Comparison of ENCODE assay signal across 29 cellular contexts in genomic region chr12:115618105-115618504, GRCh38.
"Had no signal": no experiment of that assay in that cellular context is flagged by ENCODE, and none has a peak within 500 bp of the region (broad histone marks: within the 10 kb centered on the region; RNA-seq: fewer than 3 reads in every experiment).

No MANE protein-coding gene starts in this region.

- H3K27me3 ChIP-seq: suprapubic skin, testis, thyroid gland, tibial nerve, upper lobe of left lung, upper lobe of right lung, uterus, vagina had no signal

- H3K27me3 Mint-ChIP-seq: stimulated activated memory B cell treated with anti-CD40 and anti-IgM and Interleukin-4, amounts not matched to agents 10 μg/mL and 1 μg/mL and 100 μg/mL, for 72 hours; type B pancreatic cell had no signal

- H3K36me3 ChIP-seq: stomach, suprapubic skin, thoracic aorta, thyroid gland, tibial artery, tibial nerve, transverse colon, upper lobe of left lung, upper lobe of right lung, uterus, vagina had no signal

- FAIRE-seq: urothelium cell line had no signal

- H3K9me3 ChIP-seq: stomach, suprapubic skin, testis, thoracic aorta, thyroid gland, tibial artery, transverse colon, upper lobe of left lung, upper lobe of right lung, uterus, vagina had no signal

- H3K9me3 Mint-ChIP-seq: type B pancreatic cell had no signal

- H3K4me1 ChIP-seq: stomach, suprapubic skin, testis, thyroid gland, tibial artery, tibial nerve, transverse colon, upper lobe of left lung, upper lobe of right lung, uterus, vagina had no signal

- H3K4me3 Mint-ChIP-seq: stimulated activated effector memory CD8-positive, alpha-beta T cell treated with anti-CD3 and anti-CD28 coated beads, Interleukin-12 subunit alpha, Interleukin-12 subunit beta, amount 100 ng/mL, for 72 hours; stimulated activated memory B cell treated with anti-CD40 and anti-IgM and Interleukin-4, amounts not matched to agents 10 μg/mL and 1 μg/mL and 100 μg/mL, for 72 hours; stimulated activated naive B cell treated with anti-CD40 and anti-IgM and Interleukin-4, amounts not matched to agents 10 μg/mL and 1 μg/mL and 100 μg/mL, for 72 hours; stimulated activated naive CD8-positive, alpha-beta T cell treated with anti-CD3 and anti-CD28 coated beads, Interleukin-15, amount 100 ng/mL, for 72 hours; stimulated activated naive CD8-positive, alpha-beta T cell treated with anti-CD3 and anti-CD28 coated beads, Interleukin-15, Interleukin-2, amounts not matched to agents 100 ng/mL and 50 ng/mL, for 24 hours; type B pancreatic cell had no signal

- H3K27ac Mint-ChIP-seq: stimulated activated effector memory CD8-positive, alpha-beta T cell treated with anti-CD3 and anti-CD28 coated beads, Interleukin-12 subunit alpha, Interleukin-12 subunit beta, amount 100 ng/mL, for 72 hours; stimulated activated memory B cell treated with anti-CD40 and anti-IgM and Interleukin-4, amounts not matched to agents 10 μg/mL and 1 μg/mL and 100 μg/mL, for 72 hours; stimulated activated naive B cell treated with anti-CD40 and anti-IgM and Interleukin-4, amounts not matched to agents 10 μg/mL and 1 μg/mL and 100 μg/mL, for 72 hours; stimulated activated naive CD8-positive, alpha-beta T cell treated with anti-CD3 and anti-CD28 coated beads, Interleukin-15, amount 100 ng/mL, for 72 hours; stimulated activated naive CD8-positive, alpha-beta T cell treated with anti-CD3 and anti-CD28 coated beads, Interleukin-15, Interleukin-2, amounts not matched to agents 100 ng/mL and 50 ng/mL, for 24 hours; type B pancreatic cell had no signal

- H3K36me3 Mint-ChIP-seq: stimulated activated effector memory CD8-positive, alpha-beta T cell treated with anti-CD3 and anti-CD28 coated beads, Interleukin-12 subunit alpha, Interleukin-12 subunit beta, amount 100 ng/mL, for 72 hours; stimulated activated memory B cell treated with anti-CD40 and anti-IgM and Interleukin-4, amounts not matched to agents 10 μg/mL and 1 μg/mL and 100 μg/mL, for 72 hours; stimulated activated naive B cell treated with anti-CD40 and anti-IgM and Interleukin-4, amounts not matched to agents 10 μg/mL and 1 μg/mL and 100 μg/mL, for 72 hours; type B pancreatic cell had no signal

- ATAC-seq: stimulated activated effector memory CD8-positive, alpha-beta T cell treated with anti-CD3 and anti-CD28 coated beads, Interleukin-12 subunit alpha, Interleukin-12 subunit beta, amount 100 ng/mL, for 72 hours; stimulated activated memory B cell treated with anti-CD40 and anti-IgM and Interleukin-4, amounts not matched to agents 10 μg/mL and 1 μg/mL and 100 μg/mL, for 72 hours; stimulated activated naive B cell treated with anti-CD40 and anti-IgM and Interleukin-4, amounts not matched to agents 10 μg/mL and 1 μg/mL and 100 μg/mL, for 72 hours; stimulated activated naive CD8-positive, alpha-beta T cell treated with anti-CD3 and anti-CD28 coated beads, Interleukin-15, amount 100 ng/mL, for 72 hours; stimulated activated naive CD8-positive, alpha-beta T cell treated with anti-CD3 and anti-CD28 coated beads, Interleukin-15, Interleukin-2, amounts not matched to agents 100 U/mL and 50 U/mL, for 24 hours; upper lobe of right lung had no signal

- DNase-seq: stimulated activated CD4-positive, alpha-beta T cell treated with anti-CD3 and anti-CD28 coated beads, Interleukin-2, amount 100 ng/mL, for 48 hours; stimulated activated CD4-positive, alpha-beta T cell treated with anti-CD3 and anti-CD28 coated beads, Interleukin-4, amount 100 ng/mL, for 1 hour; stimulated activated CD4-positive, alpha-beta T cell treated with anti-CD3 and anti-CD28 coated beads, Interleukin-4, amount 100 ng/mL, for 24 hours; stimulated activated CD4-positive, alpha-beta T cell treated with anti-CD3 and anti-CD28 coated beads, Interleukin-4, amount 100 ng/mL, for 4 hours; stimulated activated CD8-positive, alpha-beta memory T cell treated with anti-CD3 and anti-CD28 coated beads, Interleukin-4, amount 100 ng/mL, for 48 hours; stimulated activated naive B cell treated with anti-CD40 and anti-IgM and Interleukin-4, amounts not matched to agents 10 μg/mL and 1 μg/mL and 100 μg/mL, for 72 hours; stimulated activated naive CD4-positive, alpha-beta T cell; stimulated activated naive CD4-positive, alpha-beta T cell treated with Interleukin-2 at 50 U/mL for 16 hours; stimulated activated naive CD8-positive, alpha-beta T cell treated with anti-CD3 and anti-CD28 coated beads, Interleukin-15, amount 100 ng/mL, for 72 hours; stimulated activated naive CD8-positive, alpha-beta T cell treated with anti-CD3 and anti-CD28 coated beads, Interleukin-15, Interleukin-2, amounts not matched to agents 100 U/mL and 50 U/mL, for 24 hours; stomach; substantia nigra; thyroid gland; tibial artery; transverse colon; trophoblast cell; upper lobe of left lung; upper lobe of right lung; uterus had no signal

- H3K4me1 Mint-ChIP-seq: stimulated activated effector memory CD8-positive, alpha-beta T cell treated with anti-CD3 and anti-CD28 coated beads, Interleukin-12 subunit alpha, Interleukin-12 subunit beta, amount 100 ng/mL, for 72 hours; stimulated activated memory B cell treated with anti-CD40 and anti-IgM and Interleukin-4, amounts not matched to agents 10 μg/mL and 1 μg/mL and 100 μg/mL, for 72 hours; stimulated activated naive B cell treated with anti-CD40 and anti-IgM and Interleukin-4, amounts not matched to agents 10 μg/mL and 1 μg/mL and 100 μg/mL, for 72 hours; stimulated activated naive CD8-positive, alpha-beta T cell treated with anti-CD3 and anti-CD28 coated beads, Interleukin-15, amount 100 ng/mL, for 72 hours had no signal

- H3K4me3 ChIP-seq: stomach, suprapubic skin, testis, thoracic aorta, thyroid gland, tibial artery, tibial nerve, transverse colon, upper lobe of left lung, upper lobe of right lung, uterus, vagina had no signal

- H3K27ac ChIP-seq: stomach, suprapubic skin, testis, thoracic aorta, thyroid gland, tibial artery, tibial nerve, transverse colon, upper lobe of left lung, upper lobe of right lung, uterus, vagina had no signal
